Comparison of ENCODE assay signal across 9 cellular contexts in the genomic region with DNA sequence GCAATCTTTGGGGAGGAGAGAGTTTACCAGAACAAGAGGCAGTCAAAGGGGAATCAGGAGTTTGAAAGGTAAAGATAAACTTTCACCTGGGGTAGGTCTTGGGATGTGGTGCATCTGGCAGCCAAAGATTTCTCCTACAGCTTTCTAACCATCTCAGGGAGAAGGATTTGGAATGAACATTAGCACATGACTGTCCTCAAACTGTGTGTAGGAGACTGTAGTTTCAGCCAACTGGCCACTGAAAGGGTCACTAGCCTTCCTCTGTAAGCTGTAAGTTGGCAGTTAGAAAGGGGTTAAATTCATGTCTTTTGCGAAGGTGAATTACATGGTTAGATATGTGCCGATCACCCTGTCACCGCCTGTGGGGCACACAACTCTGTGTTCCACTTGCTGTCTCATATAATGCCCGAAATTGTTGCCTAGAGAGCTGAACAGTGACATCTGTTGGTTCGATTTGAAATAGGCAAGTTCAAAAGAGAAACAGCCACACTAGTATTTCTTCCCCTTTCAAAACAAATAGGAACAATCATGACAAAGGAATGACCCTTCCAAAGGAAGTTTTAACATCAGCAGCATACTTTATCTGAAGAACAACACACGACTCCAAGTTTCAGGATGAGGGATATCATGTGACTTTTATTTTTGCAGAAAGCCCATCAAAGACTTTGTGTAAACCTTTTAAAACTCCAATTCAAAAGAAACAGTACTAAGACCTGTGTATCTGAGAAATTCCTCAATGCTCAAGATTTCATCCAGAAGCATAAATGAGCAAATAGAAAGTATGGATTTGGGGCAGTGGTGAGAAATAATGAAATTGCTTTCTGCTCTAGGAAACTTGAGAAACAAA. TPM values are rescaled to one million over a fixed set of nuclear protein-coding genes. Genes with fewer than 3 reads are reported as not detected.
A peak's percentile ranks its signal among the peaks of the same experiment; 100 is the strongest.
DNase-seq lines count a peak whose midpoint lies in the region; ATAC-seq and TF ChIP-seq lines count a peak whose summit lies in the region.
"Had no signal": no experiment of that assay in that cellular context is flagged by ENCODE, and none has a peak within 500 bp of the region (broad histone marks: within the 10 kb centered on the region; RNA-seq: fewer than 3 reads in every experiment).

No MANE protein-coding gene starts in this region.

- POLR2A ChIA-PET in naive thymus-derived CD8-positive, alpha-beta T cell (lab: Charles Lee): no interaction called here

- no peak for TF ChIP-seq POLR2A in esophagus squamous epithelium (IDR thresholded peaks at IDR 0.05)

- intact Hi-C loops in activated CD4-positive, alpha-beta T cell treated with anti-CD3 and anti-CD28 coated beads, Interleukin-2, amount 10 ng/mL, durations not matched to agents 24 days and 14 days (cut with micrococcal nuclease): loop anchor here (1.0 kb wide), 2 partner anchors 149 to 366 kb away; no protein-coding TSS in a partner anchor
- intact Hi-C loops in esophagus squamous epithelium (cut with DNase I): no loop called here
- intact Hi-C loops in aorta (cut with DNase I): loop anchor here (2.0 to 5.0 kb wide), 3 partner anchors 150 to 368 kb away; no protein-coding TSS in a partner anchor

- peaks cover 0 to 4% (median 3%) of the 10 kb centered on the region in 3 donors for H3K4me1 ChIP-seq in esophagus squamous epithelium
- H3K4me1 ChIP-seq in aorta (ENCODE audit: control insufficient read depth in 1 of 2, insufficient read depth in 2 of 2, low read length in 2 of 2): no peaks in the 10 kb centered on the region

- peaks cover 34% of the 10 kb centered on the region for H3K27me3 Mint-ChIP-seq in activated CD4-positive, alpha-beta T cell treated with anti-CD3 and anti-CD28 coated beads, Interleukin-2, amount 10 ng/mL, durations not matched to agents 24 days and 14 days
- H3K27me3 Mint-ChIP-seq in naive thymus-derived CD8-positive, alpha-beta T cell: peaks cover 0 to 5% (median 4%) of the 10 kb centered on the region in 5 donors

- TF ChIP-seq CTCF in esophagus squamous epithelium (IDR thresholded peaks at IDR 0.05): peak in 5 of 6 experiments; percentile 45 to 76 (median 49)

- no peaks in the 10 kb centered on the region for H3K9me3 Mint-ChIP-seq in activated CD4-positive, alpha-beta T cell treated with anti-CD3 and anti-CD28 coated beads, Interleukin-2, amount 10 ng/mL, durations not matched to agents 24 days and 14 days
- H3K9me3 Mint-ChIP-seq in naive thymus-derived CD8-positive, alpha-beta T cell: no peaks in the 10 kb centered on the region
- H3K9me3 Mint-ChIP-seq: stimulated activated naive CD8-positive, alpha-beta T cell treated with anti-CD3 and anti-CD28 coated beads, Interleukin-15, Interleukin-2, amounts not matched to agents 100 ng/mL and 50 ng/mL, for 24 hours had no signal

- H3K9me3 ChIP-seq in esophagus squamous epithelium: no peaks in the 10 kb centered on the region
- H3K9me3 ChIP-seq in aorta (ENCODE audit: control insufficient read depth, low read length): no peaks in the 10 kb centered on the region

- WGBS in esophagus squamous epithelium, 2 donors: 0 to 1% methylated on average over 5 to 6 of the region's 6 CpGs
- WGBS in aorta, 2 donors: 0% methylated on average over 6 of the region's 6 CpGs

- no peak overlapping the region for H3K4me3 Mint-ChIP-seq in activated CD4-positive, alpha-beta T cell treated with anti-CD3 and anti-CD28 coated beads, Interleukin-2, amount 10 ng/mL, durations not matched to agents 24 days and 14 days
- peak overlapping the region in 1 of 10 donors; percentile 30 for H3K4me3 Mint-ChIP-seq in naive thymus-derived CD8-positive, alpha-beta T cell
- H3K4me3 Mint-ChIP-seq: stimulated activated naive CD8-positive, alpha-beta T cell treated with anti-CD3 and anti-CD28 coated beads, Interleukin-15, Interleukin-2, amounts not matched to agents 100 ng/mL and 50 ng/mL, for 24 hours had no signal

- H3K4me1 Mint-ChIP-seq in activated CD4-positive, alpha-beta T cell treated with anti-CD3 and anti-CD28 coated beads, Interleukin-2, amount 10 ng/mL, durations not matched to agents 24 days and 14 days: peaks cover 8% of the 10 kb centered on the region
- H3K4me1 Mint-ChIP-seq in naive thymus-derived CD8-positive, alpha-beta T cell: peaks cover 0 to 11% (median 6%) of the 10 kb centered on the region in 4 donors

- DNase-seq in Caki2 (ENCODE audit: low read depth): peak; percentile 81
- peak; percentile 62 to 74 for DNase-seq in NCI-H446 (lab: John Stamatoyannopoulos, UW)
- DNase-seq in activated CD4-positive, alpha-beta T cell treated with anti-CD3 and anti-CD28 coated beads, Interleukin-2, amount 10 ng/mL, durations not matched to agents 24 days and 14 days: peak; percentile 79
- no peak for DNase-seq in esophagus squamous epithelium (lab: John Stamatoyannopoulos, UW)
- DNase-seq in naive thymus-derived CD8-positive, alpha-beta T cell: peak in 8 of 10 donors; percentile 7 to 66 (median 35)
- peak in 1 of 2 donors; percentile 35 for DNase-seq in aorta

- H3K36me3 ChIP-seq in esophagus squamous epithelium (no peaks in the 10 kb centered on the region), aorta (ENCODE audit: control insufficient read depth in 1 of 2, insufficient read depth in 2 of 2, low read length in 1 of 2) (no peaks in the 10 kb centered on the region)

- in situ Hi-C loops in Caki2 (cut with HindIII; ENCODE audit: low pct_unique_long_range_greater_than_20kb, low sequenced_read_pairs): no loop called here

- H3K27me3 ChIP-seq in esophagus squamous epithelium (no peaks in the 10 kb centered on the region), aorta (ENCODE audit: control insufficient read depth in 1 of 2, insufficient read depth in 2 of 2, low read length in 1 of 2) (peaks cover 0 to 1% of the 10 kb centered on the region in 2 donors)

- no peak overlapping the region for H3K27ac Mint-ChIP-seq in activated CD4-positive, alpha-beta T cell treated with anti-CD3 and anti-CD28 coated beads, Interleukin-2, amount 10 ng/mL, durations not matched to agents 24 days and 14 days
- peak overlapping the region in 2 of 10 donors; percentile 20 to 60 for H3K27ac Mint-ChIP-seq in naive thymus-derived CD8-positive, alpha-beta T cell
- H3K27ac Mint-ChIP-seq: stimulated activated naive CD8-positive, alpha-beta T cell treated with anti-CD3 and anti-CD28 coated beads, Interleukin-15, Interleukin-2, amounts not matched to agents 100 ng/mL and 50 ng/mL, for 24 hours had no signal

- H3K27ac ChIP-seq in esophagus squamous epithelium (no peak overlapping the region), aorta (ENCODE audit: low read depth in 1 of 2, low read length in 2 of 2) (no peak overlapping the region)

- H3K4me3 ChIP-seq in esophagus squamous epithelium (no peak overlapping the region), aorta (ENCODE audit: low read length in 2 of 2) (no peak overlapping the region)

- peak; percentile 78 for ATAC-seq in GM19372 (IDR thresholded peaks at IDR 0.05; ENCODE audit: low read depth, unreplicated experiment)
- ATAC-seq in HG03342 (IDR thresholded peaks at IDR 0.05; ENCODE audit: unreplicated experiment): peak; percentile 86
- ATAC-seq in naive thymus-derived CD8-positive, alpha-beta T cell: peak; percentile 79 to 91
- peak; percentile 77 for ATAC-seq in aorta (ENCODE audit: low FRiP score)

- H3K36me3 Mint-ChIP-seq in activated CD4-positive, alpha-beta T cell treated with anti-CD3 and anti-CD28 coated beads, Interleukin-2, amount 10 ng/mL, durations not matched to agents 24 days and 14 days (ENCODE audit: low read depth): no peaks in the 10 kb centered on the region
- no peaks in the 10 kb centered on the region for H3K36me3 Mint-ChIP-seq in naive thymus-derived CD8-positive, alpha-beta T cell

RNA-seq across cellular contexts. Expression of a gene that starts 1.1 kb away (rescaled TPM):
- not detected in 2 replicates for total RNA-seq in Caki2 (2014; rRNA removed; shearing (Covaris generic); ENCODE audit: low replicate concordance)
- not detected in 2 replicates for total RNA-seq in activated CD4-positive, alpha-beta T cell treated with anti-CD3 and anti-CD28 coated beads, Interleukin-2, amount 10 ng/mL, durations not matched to agents 24 days and 14 days
- total RNA-seq in esophagus squamous epithelium: not detected
- not detected for total RNA-seq in naive thymus-derived CD8-positive, alpha-beta T cell
- not detected for polyA plus RNA-seq in naive thymus-derived CD8-positive, alpha-beta T cell
- not detected for total RNA-seq in aorta
- polyA plus RNA-seq in aorta: not detected
